Comparison of ENCODE assay signal across 8 cellular contexts in the genomic region with DNA sequence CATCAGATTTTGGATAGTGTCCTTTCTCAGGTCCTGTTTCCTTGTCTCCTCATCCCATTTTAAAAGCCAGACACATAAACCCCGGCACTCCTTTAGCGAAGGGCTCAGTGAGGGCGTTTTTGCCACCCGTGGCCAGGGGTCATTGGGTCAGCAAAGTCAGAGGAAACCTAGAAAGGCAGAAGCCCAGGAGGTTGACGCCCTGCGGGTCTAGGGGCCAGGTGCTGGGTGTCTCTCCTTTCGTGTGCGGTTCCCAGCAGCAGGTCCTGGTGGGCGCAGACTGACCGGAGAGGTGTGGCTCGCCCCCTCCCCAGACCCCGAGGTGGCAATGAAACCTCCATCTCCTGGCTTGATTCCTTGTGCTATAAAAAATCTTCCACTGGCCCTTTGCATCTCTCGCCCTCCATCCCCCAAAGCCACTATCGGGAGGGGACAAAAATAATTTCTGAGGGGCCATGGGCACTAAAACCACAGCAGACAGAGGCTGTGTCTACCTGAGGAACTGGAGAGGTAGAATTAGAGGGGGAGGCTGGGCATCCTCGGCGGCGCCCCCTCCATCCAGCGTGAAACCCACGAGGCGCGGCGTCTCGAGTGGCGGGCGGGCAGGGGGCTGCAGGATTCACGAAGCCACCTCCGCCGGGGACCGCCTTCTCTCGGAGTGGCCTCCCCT. TPM values are rescaled to one million over a fixed set of nuclear protein-coding genes. Genes with fewer than 3 reads are reported as not detected.
DNase-seq lines count a peak whose midpoint lies in the region; ATAC-seq, FAIRE-seq and TF ChIP-seq lines count a peak whose summit lies in the region.

No MANE protein-coding gene starts in this region.

- H3K4me3 Mint-ChIP-seq in astrocyte (ENCODE audit: unreplicated experiment) = peak overlapping the region; percentile 96
- H3K4me3 Mint-ChIP-seq in stimulated activated memory B cell treated with anti-CD40 and anti-IgM and Interleukin-4, amounts not matched to agents 10 μg/mL and 1 μg/mL and 100 μg/mL, for 72 hours = peak overlapping the region; percentile 72

- H4K20me1 ChIP-seq in astrocyte (ENCODE audit: insufficient read depth, low read length) = peaks cover 32% of the 10 kb centered on the region

- peak overlapping the region; percentile 99 for H3K27ac Mint-ChIP-seq in astrocyte (ENCODE audit: unreplicated experiment)
- peak overlapping the region; percentile 55 for H3K27ac Mint-ChIP-seq in stimulated activated memory B cell treated with anti-CD40 and anti-IgM and Interleukin-4, amounts not matched to agents 10 μg/mL and 1 μg/mL and 100 μg/mL, for 72 hours

- no peak for ATAC-seq in stimulated activated memory B cell treated with anti-CD40 and anti-IgM and Interleukin-4, amounts not matched to agents 10 μg/mL and 1 μg/mL and 100 μg/mL, for 72 hours
- ATAC-seq in HG02759 (IDR thresholded peaks at IDR 0.05; ENCODE audit: unreplicated experiment) (no peak), GM19397 (IDR thresholded peaks at IDR 0.05; ENCODE audit: unreplicated experiment) (no peak)

- H3K27me3 ChIP-seq in HUES6 (ENCODE audit: control insufficient read depth, insufficient read depth, low read length) (no peaks in the 10 kb centered on the region), astrocyte (ENCODE audit: insufficient read depth, low read length) (no peaks in the 10 kb centered on the region)

- peaks cover 22% of the 10 kb centered on the region for H3K4me1 ChIP-seq in HUES6 (ENCODE audit: control insufficient read depth, insufficient read depth, low read length)
- peaks cover 17% of the 10 kb centered on the region for H3K4me1 ChIP-seq in astrocyte (ENCODE audit: insufficient read depth, low read length)

- H3K27ac ChIP-seq in HUES6 (ENCODE audit: low read depth, low read length) = peak overlapping the region; percentile 92; the same call in 1 of the 2 replicates
- peak overlapping the region; percentile 98 for H3K27ac ChIP-seq in astrocyte (ENCODE audit: low read depth, low read length)

- no peaks in the 10 kb centered on the region for H3K9me3 Mint-ChIP-seq in astrocyte (ENCODE audit: unreplicated experiment)
- H3K9me3 Mint-ChIP-seq in stimulated activated memory B cell treated with anti-CD40 and anti-IgM and Interleukin-4, amounts not matched to agents 10 μg/mL and 1 μg/mL and 100 μg/mL, for 72 hours = no peaks in the 10 kb centered on the region

- TF ChIP-seq CTCF in AG10803 (conservative IDR thresholded peaks at IDR 0.05; ENCODE audit: low read length) (no peak), astrocyte (IDR thresholded peaks at IDR 0.05; ENCODE audit: insufficient read depth, low read depth, low read length) (no peak)

- H3K36me3 ChIP-seq in HUES6 (ENCODE audit: control insufficient read depth, insufficient read depth, low read length) (no peaks in the 10 kb centered on the region), astrocyte (ENCODE audit: insufficient read depth, low read length) (peaks cover 7% of the 10 kb centered on the region)

- H3K4me3 ChIP-seq in AG10803 (ENCODE audit: low read length) (peak overlapping the region; percentile 96), HUES6 (ENCODE audit: low read depth, low read length) (peak overlapping the region; percentile 73), astrocyte (ENCODE audit: insufficient read depth, low read depth, low read length) (peak overlapping the region; percentile 90)

- H3K27me3 Mint-ChIP-seq in astrocyte (ENCODE audit: low read depth, unreplicated experiment) = no peaks in the 10 kb centered on the region
- peaks cover 41% of the 10 kb centered on the region for H3K27me3 Mint-ChIP-seq in stimulated activated memory B cell treated with anti-CD40 and anti-IgM and Interleukin-4, amounts not matched to agents 10 μg/mL and 1 μg/mL and 100 μg/mL, for 72 hours

- no peak for DNase-seq in AG10803 (ENCODE audit: low read depth)
- no peak for DNase-seq in astrocyte (ENCODE audit: low read depth)
- DNase-seq in iPS-NIHi7 (ENCODE audit: extremely low spot score) = peak; percentile 18
- no peak for DNase-seq in stimulated activated CD8-positive, alpha-beta memory T cell treated with anti-CD3 and anti-CD28 coated beads, Interleukin-4, amount 100 ng/mL, for 48 hours

- H3K9ac ChIP-seq in HUES6 (ENCODE audit: low read length) (peak overlapping the region; percentile 99), astrocyte (ENCODE audit: low read length) (peak overlapping the region; percentile 98)

- FAIRE-seq in astrocyte (lab: Jason Lieb, UNC) = no peak

- H3K79me2 ChIP-seq in astrocyte (ENCODE audit: insufficient read depth, low read length) = peaks cover 83% of the 10 kb centered on the region

- no peaks in the 10 kb centered on the region for H3K9me3 ChIP-seq in HUES6 (ENCODE audit: control insufficient read depth, insufficient read depth, low read depth, low read length)
- H3K9me3 ChIP-seq in astrocyte (ENCODE audit: insufficient read depth, low read depth, low read length) = no peaks in the 10 kb centered on the region

- H2AFZ ChIP-seq in astrocyte (ENCODE audit: low read depth, low read length) = no peak overlapping the region

- peaks cover 21% of the 10 kb centered on the region for H3K36me3 Mint-ChIP-seq in astrocyte (ENCODE audit: low read depth, unreplicated experiment)
- H3K36me3 Mint-ChIP-seq in stimulated activated memory B cell treated with anti-CD40 and anti-IgM and Interleukin-4, amounts not matched to agents 10 μg/mL and 1 μg/mL and 100 μg/mL, for 72 hours = no peaks in the 10 kb centered on the region

- peak overlapping the region; percentile 98 for H3K4me2 ChIP-seq in astrocyte (ENCODE audit: low read length)

- peaks cover 20% of the 10 kb centered on the region for H3K4me1 Mint-ChIP-seq in astrocyte (ENCODE audit: low read depth, unreplicated experiment)
- peaks cover 14% of the 10 kb centered on the region for H3K4me1 Mint-ChIP-seq in stimulated activated memory B cell treated with anti-CD40 and anti-IgM and Interleukin-4, amounts not matched to agents 10 μg/mL and 1 μg/mL and 100 μg/mL, for 72 hours

RNA-seq across cellular contexts. Expression of a gene that starts 0.9 kb away (rescaled TPM):
- total RNA-seq in astrocyte = 492 and 498 TPM in 2 replicates
